ENCODE assay signal across 24 cellular contexts in the genomic region with DNA sequence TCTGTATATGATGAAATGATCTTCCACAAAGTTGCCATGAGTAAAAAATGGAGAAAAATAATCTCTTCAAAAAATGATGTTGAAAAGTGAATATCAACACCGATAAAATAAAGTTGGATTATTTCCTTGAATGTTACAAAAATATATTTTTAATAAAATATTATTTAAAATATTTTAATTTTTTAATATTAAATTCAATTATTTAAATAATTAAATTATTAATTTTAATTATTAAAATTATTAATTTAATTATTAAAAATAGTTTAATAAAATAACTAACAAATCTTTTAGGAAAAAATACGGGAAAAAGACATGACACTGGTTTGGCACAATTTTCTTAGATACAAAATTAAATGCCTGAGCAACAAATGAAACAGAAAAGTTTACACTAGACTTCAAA. TPM values are rescaled to one million over a fixed set of nuclear protein-coding genes. Genes with fewer than 3 reads are reported as not detected.
DNase-seq lines count a peak whose midpoint lies in the region; ATAC-seq, FAIRE-seq and TF ChIP-seq lines count a peak whose summit lies in the region.
"Had no signal": no experiment of that assay in that cellular context is flagged by ENCODE, and none has a peak within 500 bp of the region (broad histone marks: within the 10 kb centered on the region; RNA-seq: fewer than 3 reads in every experiment).

No MANE protein-coding gene starts in this region.

- peaks cover 72% of the 10 kb centered on the region for H3K36me3 Mint-ChIP-seq in progenitor cell of endocrine pancreas (ENCODE audit: insufficient read depth)
- peaks cover 28% of the 10 kb centered on the region for H3K36me3 Mint-ChIP-seq in activated T-helper 2 cell treated with anti-CD3 and anti-CD28 coated beads, Interferon-gamma antibody, Interleukin-2, Interleukin-4, amounts not matched to agents 10 μg/mL and 5 μg/mL and 100 μg/mL, durations not matched to agents 14 hours and 24 hours and 36 hours (ENCODE audit: low read depth)

- in situ Hi-C loops in brain microvascular endothelial cell (cut with HindIII; ENCODE audit: low pct_ligation_motif_present, low sequenced_read_pairs): no loop called here

- H3K4me3 ChIP-seq in brain microvascular endothelial cell (ENCODE audit: low read depth, low read length): no peak overlapping the region
- H3K4me3 ChIP-seq: GM23338 had no signal

- TF ChIP-seq CTCF in progenitor cell of endocrine pancreas (IDR thresholded peaks at IDR 0.05; ENCODE audit: unreplicated experiment) (no peak), brain microvascular endothelial cell (IDR thresholded peaks at IDR 0.05; ENCODE audit: low read depth, low read length, missing control alignments) (no peak)

- no peak overlapping the region for H3K4me3 Mint-ChIP-seq in progenitor cell of endocrine pancreas (ENCODE audit: low read depth)
- no peak overlapping the region for H3K4me3 Mint-ChIP-seq in activated T-helper 2 cell treated with anti-CD3 and anti-CD28 coated beads, Interferon-gamma antibody, Interleukin-2, Interleukin-4, amounts not matched to agents 10 μg/mL and 5 μg/mL and 100 μg/mL, durations not matched to agents 14 hours and 24 hours and 36 hours (ENCODE audit: low read depth)
- H3K4me3 Mint-ChIP-seq: CD4-positive, CD25-positive, alpha-beta regulatory T cell; CD8-positive, alpha-beta memory T cell; GM23338; IgD-negative memory B cell had no signal

- H3K36me3 ChIP-seq in brain microvascular endothelial cell (replicated peaks): peaks cover 17% of the 10 kb centered on the region

- H3K27me3 Mint-ChIP-seq in progenitor cell of endocrine pancreas: no peaks in the 10 kb centered on the region
- H3K27me3 Mint-ChIP-seq in activated T-helper 2 cell treated with anti-CD3 and anti-CD28 coated beads, Interferon-gamma antibody, Interleukin-2, Interleukin-4, amounts not matched to agents 10 μg/mL and 5 μg/mL and 100 μg/mL, durations not matched to agents 14 hours and 24 hours and 36 hours (ENCODE audit: low read depth): no peaks in the 10 kb centered on the region
- H3K27me3 Mint-ChIP-seq: CD4-positive, CD25-positive, alpha-beta regulatory T cell; CD8-positive, alpha-beta memory T cell; IgD-negative memory B cell had no signal

- peak; percentile 78 for FAIRE-seq in RCC 7860 (lab: Jason Lieb, UNC)
- peak; percentile 94 for FAIRE-seq in colon (lab: Jason Lieb, UNC)
- FAIRE-seq in frontal cortex (lab: Jason Lieb, UNC): peak; percentile 93
- FAIRE-seq: GM12891, H54, HepG2 had no signal

- no peak for DNase-seq in RCC 7860 (ENCODE audit: low spot score)
- DNase-seq in frontal cortex (ENCODE audit: low spot score in 2 of 2): no peak
- no peak for DNase-seq in progenitor cell of endocrine pancreas (ENCODE audit: low spot score, unreplicated experiment)
- no peak for DNase-seq in activated T-helper 2 cell treated with anti-CD3 and anti-CD28 coated beads, Interferon-gamma antibody, Interleukin-2, Interleukin-4, amounts not matched to agents 10 μg/mL and 5 μg/mL and 100 μg/mL, durations not matched to agents 14 hours and 24 hours and 36 hours (ENCODE audit: low spot score)
- no peak for DNase-seq in brain microvascular endothelial cell
- DNase-seq in GM19238 (ENCODE audit: insufficient read length, low spot score): no peak
- DNase-seq: ACHN; BE2C; C1 segment of cervical spinal cord; CD4-positive, CD25-positive, alpha-beta regulatory T cell; CD8-positive, alpha-beta memory T cell; COR-L47; DMS 273 treated with DMSO at 0.1 percent for 48 hours; DMS53; DND-41; EL; HCEC 1CT had no signal

- peak overlapping the region; percentile 38 for H3K27ac Mint-ChIP-seq in progenitor cell of endocrine pancreas
- H3K27ac Mint-ChIP-seq in activated T-helper 2 cell treated with anti-CD3 and anti-CD28 coated beads, Interferon-gamma antibody, Interleukin-2, Interleukin-4, amounts not matched to agents 10 μg/mL and 5 μg/mL and 100 μg/mL, durations not matched to agents 14 hours and 24 hours and 36 hours: no peak overlapping the region
- H3K27ac Mint-ChIP-seq: CD4-positive, CD25-positive, alpha-beta regulatory T cell; CD8-positive, alpha-beta memory T cell; GM23338; IgD-negative memory B cell had no signal

- H3K27ac ChIP-seq in brain microvascular endothelial cell: no peak overlapping the region

- no peaks in the 10 kb centered on the region for H3K4me1 Mint-ChIP-seq in progenitor cell of endocrine pancreas (ENCODE audit: low read depth)
- no peaks in the 10 kb centered on the region for H3K4me1 Mint-ChIP-seq in activated T-helper 2 cell treated with anti-CD3 and anti-CD28 coated beads, Interferon-gamma antibody, Interleukin-2, Interleukin-4, amounts not matched to agents 10 μg/mL and 5 μg/mL and 100 μg/mL, durations not matched to agents 14 hours and 24 hours and 36 hours (ENCODE audit: low read depth)
- H3K4me1 Mint-ChIP-seq: CD4-positive, CD25-positive, alpha-beta regulatory T cell; GM23338; IgD-negative memory B cell had no signal

- intact Hi-C loops in activated T-helper 2 cell treated with anti-CD3 and anti-CD28 coated beads, Interferon-gamma antibody, Interleukin-2, Interleukin-4, amounts not matched to agents 10 μg/mL and 5 μg/mL and 100 μg/mL, durations not matched to agents 14 hours and 24 hours and 36 hours (cut with micrococcal nuclease): no loop called here

- H3K9me3 Mint-ChIP-seq in progenitor cell of endocrine pancreas (ENCODE audit: low read depth): peaks cover 28% of the 10 kb centered on the region
- H3K9me3 Mint-ChIP-seq in activated T-helper 2 cell treated with anti-CD3 and anti-CD28 coated beads, Interferon-gamma antibody, Interleukin-2, Interleukin-4, amounts not matched to agents 10 μg/mL and 5 μg/mL and 100 μg/mL, durations not matched to agents 14 hours and 24 hours and 36 hours: peaks cover 31% of the 10 kb centered on the region

- H3K27me3 ChIP-seq in brain microvascular endothelial cell (replicated peaks): no peaks in the 10 kb centered on the region
- H3K27me3 ChIP-seq: BE2C had no signal

- ATAC-seq in HG03045 (IDR thresholded peaks at IDR 0.05; ENCODE audit: unreplicated experiment): no peak
- ATAC-seq: GM23338, HepG2 had no signal

RNA-seq across cellular contexts. Expression of gene ZNF626, which starts 21.3 kb away (rescaled TPM):
- total RNA-seq in frontal cortex: 33.4 TPM
- total RNA-seq in progenitor cell of endocrine pancreas: 35.7 and 36.2 TPM in 2 replicates
- total RNA-seq in activated T-helper 2 cell treated with anti-CD3 and anti-CD28 coated beads, Interferon-gamma antibody, Interleukin-2, Interleukin-4, amounts not matched to agents 10 μg/mL and 5 μg/mL and 100 μg/mL, durations not matched to agents 14 hours and 24 hours and 36 hours: 1.3 and 2.1 TPM in 2 replicates

Comparison
In these comparisons a context has a peak if more than half of its experiments do, and no peak if none do; other contexts are left out.
1. RNA of gene ZNF626, which starts 21.3 kb away (total RNA-seq): 35.7 to 36.2 TPM in progenitor cell of endocrine pancreas and 33.4 TPM in frontal cortex (single experiment); 1.3 to 2.1 TPM in activated T-helper 2 cell treated with anti-CD3 and anti-CD28 coated beads, Interferon-gamma antibody, Interleukin-2, Interleukin-4, amounts not matched to agents 10 μg/mL and 5 μg/mL and 100 μg/mL, durations not matched to agents 14 hours and 24 hours and 36 hours; every median in the first group is over 10 times any median in the second.